In genomic region chr14:35404246-35404495, GRCh38 we compare ENCODE assay signal across 8 cellular contexts. TPM values are rescaled to one million over a fixed set of nuclear protein-coding genes. Genes with fewer than 3 reads are reported as not detected.
DNase-seq lines count a peak whose midpoint lies in the region; ATAC-seq, FAIRE-seq and TF ChIP-seq lines count a peak whose summit lies in the region.

No MANE protein-coding gene starts in this region.

- no peak for TF ChIP-seq POLR2A in prostate gland (IDR thresholded peaks at IDR 0.05)
- no peak for TF ChIP-seq POLR2A in H54 (IDR thresholded peaks at IDR 0.05; ENCODE audit: low read depth, low read length)

- no peaks in the 10 kb centered on the region for H3K27me3 ChIP-seq in OCI-LY1 (ENCODE audit: insufficient read depth, low read length)
- no peaks in the 10 kb centered on the region for H3K27me3 ChIP-seq in prostate gland (replicated peaks; ENCODE audit: insufficient read depth)

- H3K4me2 ChIP-seq in OCI-LY1 (ENCODE audit: low read length), result peak overlapping the region; percentile 90

- H3F3A ChIP-seq in OCI-LY1 (ENCODE audit: insufficient read depth, low read length), result no peaks in the 10 kb centered on the region

- H3K4me1 ChIP-seq in OCI-LY1 (ENCODE audit: insufficient read depth, low read length, severe bottlenecking) (peaks cover 52% of the 10 kb centered on the region), prostate gland (replicated peaks) (peaks cover 4% of the 10 kb centered on the region)

- no peaks in the 10 kb centered on the region for H3K79me2 ChIP-seq in OCI-LY1 (ENCODE audit: insufficient read depth, low read length)

- intact Hi-C loops in prostate gland (cut with DNase I), result loop anchor here (1.0 to 10.0 kb wide), 4 partner anchors 112 to 692 kb away; partner anchors contain the start of genes BAZ1A, CFL2, FAM177A1 and PSMA6

- no peak for DNase-seq in epithelial cell of esophagus (ENCODE audit: low read depth)
- DNase-seq in prostate gland (ENCODE audit: low spot score), result no peak
- DNase-seq in NCI-H524 (lab: John Stamatoyannopoulos, UW), result no peak
- no peak for DNase-seq in H54 (ENCODE audit: insufficient read length, low spot score)
- DNase-seq in stimulated activated CD4-positive, alpha-beta T cell treated with anti-CD3 and anti-CD28 coated beads, Interleukin-2, amount 100 ng/mL, for 48 hours, result no peak
- DNase-seq in RPMI8226, result no peak

- FAIRE-seq in H54 (lab: Jason Lieb, UNC), result no peak

- H3K27ac ChIP-seq in OCI-LY1 (ENCODE audit: low read depth, low read length, poor library complexity, severe bottlenecking), result peak overlapping the region; percentile 90
- peak overlapping the region; percentile 100 for H3K27ac ChIP-seq in prostate gland

- peak overlapping the region; percentile 91 for H3K4me3 ChIP-seq in OCI-LY1 (ENCODE audit: low read depth, low read length, poor library complexity, severe bottlenecking)
- H3K4me3 ChIP-seq in epithelial cell of esophagus (ENCODE audit: low read length), result peak overlapping the region; percentile 71
- peak overlapping the region; percentile 97 to 99 for H3K4me3 ChIP-seq in prostate gland

- no peak overlapping the region for H2AFZ ChIP-seq in OCI-LY1 (ENCODE audit: low read length)

- TF ChIP-seq CTCF in OCI-LY1 (IDR thresholded peaks at IDR 0.05; ENCODE audit: low read length) (no peak), epithelial cell of esophagus (IDR thresholded peaks at IDR 0.05; ENCODE audit: insufficient read depth, low read depth, low read length, missing control alignments) (no peak), prostate gland (IDR thresholded peaks at IDR 0.05) (no peak)

- H3K9me3 ChIP-seq in OCI-LY1 (ENCODE audit: low read length), result no peaks in the 10 kb centered on the region
- no peaks in the 10 kb centered on the region for H3K9me3 ChIP-seq in prostate gland

- H4K20me1 ChIP-seq in OCI-LY1 (ENCODE audit: insufficient read depth, low read length), result no peaks in the 10 kb centered on the region

- no peaks in the 10 kb centered on the region for H3K9me2 ChIP-seq in OCI-LY1 (ENCODE audit: low read depth, low read length)

- peak overlapping the region; percentile 98 for H3K9ac ChIP-seq in OCI-LY1 (ENCODE audit: low read length)

- peak; percentile 6 for ATAC-seq in GM18519 (IDR thresholded peaks at IDR 0.05; ENCODE audit: low FRiP score, unreplicated experiment)

- H3K36me3 ChIP-seq in OCI-LY1 (ENCODE audit: insufficient read depth, low read length) (peaks cover 43% of the 10 kb centered on the region), prostate gland (peaks cover 22 to 29% of the 10 kb centered on the region in 2 donors)

- 3% methylated on average over 26 of the region's 33 CpGs for WGBS in prostate gland

RNA-seq across cellular contexts. Expression of gene NFKBIA, which starts 0.4 kb away (rescaled TPM):
- total RNA-seq in prostate gland, result 100 to 1,000 TPM; 294 to 415 TPM
